In the genomic region with DNA sequence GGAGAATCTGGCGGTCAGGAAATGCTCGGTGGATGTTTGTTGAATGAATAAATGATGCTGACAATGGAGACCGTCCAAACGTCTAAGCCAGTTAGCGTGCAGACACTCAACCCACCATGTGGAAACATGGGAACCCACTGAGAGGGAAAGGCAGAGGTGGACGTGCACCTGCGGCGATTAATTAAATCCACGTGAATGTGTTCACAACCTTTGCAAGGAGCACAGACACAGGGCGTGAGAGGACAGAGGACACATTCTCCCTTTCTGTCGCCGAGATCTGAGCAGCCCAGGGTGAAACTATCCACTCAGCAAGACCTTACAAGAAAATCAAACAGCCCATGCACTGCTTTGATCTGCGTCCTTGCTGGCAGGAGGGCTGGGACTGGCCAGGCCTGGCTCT, we compare ENCODE assay signal across 1 cellular context.
TF ChIP-seq lines count a peak whose summit lies in the region.

No MANE protein-coding gene starts in this region.

TF ChIP-seq in WTC11, 78 proteins besides CTCF, POLR2A, EP300 and RAD21 (continued from another document):
- TF ChIP-seq, protein P1, sequence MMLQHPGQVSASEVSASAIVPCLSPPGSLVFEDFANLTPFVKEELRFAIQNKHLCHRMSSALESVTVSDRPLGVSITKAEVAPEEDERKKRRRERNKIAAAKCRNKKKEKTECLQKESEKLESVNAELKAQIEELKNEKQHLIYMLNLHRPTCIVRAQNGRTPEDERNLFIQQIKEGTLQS (CRISPR knock-in tag; conservative IDR thresholded peaks at IDR 0.05), result no peak
- TF ChIP-seq FOXK1 (CRISPR knock-in tag; IDR thresholded peaks at IDR 0.05), result no peak
- TF ChIP-seq, protein P2, sequence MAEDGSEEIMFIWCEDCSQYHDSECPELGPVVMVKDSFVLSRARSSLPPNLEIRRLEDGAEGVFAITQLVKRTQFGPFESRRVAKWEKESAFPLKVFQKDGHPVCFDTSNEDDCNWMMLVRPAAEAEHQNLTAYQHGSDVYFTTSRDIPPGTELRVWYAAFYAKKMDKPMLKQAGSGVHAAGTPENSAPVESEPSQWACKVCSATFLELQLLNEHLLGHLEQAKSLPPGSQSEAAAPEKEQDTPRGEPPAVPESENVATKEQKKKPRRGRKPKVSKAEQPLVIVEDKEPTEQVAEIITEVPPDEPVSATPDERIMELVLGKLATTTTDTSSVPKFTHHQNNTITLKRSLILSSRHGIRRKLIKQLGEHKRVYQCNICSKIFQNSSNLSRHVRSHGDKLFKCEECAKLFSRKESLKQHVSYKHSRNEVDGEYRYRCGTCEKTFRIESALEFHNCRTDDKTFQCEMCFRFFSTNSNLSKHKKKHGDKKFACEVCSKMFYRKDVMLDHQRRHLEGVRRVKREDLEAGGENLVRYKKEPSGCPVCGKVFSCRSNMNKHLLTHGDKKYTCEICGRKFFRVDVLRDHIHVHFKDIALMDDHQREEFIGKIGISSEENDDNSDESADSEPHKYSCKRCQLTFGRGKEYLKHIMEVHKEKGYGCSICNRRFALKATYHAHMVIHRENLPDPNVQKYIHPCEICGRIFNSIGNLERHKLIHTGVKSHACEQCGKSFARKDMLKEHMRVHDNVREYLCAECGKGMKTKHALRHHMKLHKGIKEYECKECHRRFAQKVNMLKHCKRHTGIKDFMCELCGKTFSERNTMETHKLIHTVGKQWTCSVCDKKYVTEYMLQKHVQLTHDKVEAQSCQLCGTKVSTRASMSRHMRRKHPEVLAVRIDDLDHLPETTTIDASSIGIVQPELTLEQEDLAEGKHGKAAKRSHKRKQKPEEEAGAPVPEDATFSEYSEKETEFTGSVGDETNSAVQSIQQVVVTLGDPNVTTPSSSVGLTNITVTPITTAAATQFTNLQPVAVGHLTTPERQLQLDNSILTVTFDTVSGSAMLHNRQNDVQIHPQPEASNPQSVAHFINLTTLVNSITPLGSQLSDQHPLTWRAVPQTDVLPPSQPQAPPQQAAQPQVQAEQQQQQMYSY (CRISPR knock-in tag; IDR thresholded peaks at IDR 0.05), result no peak
- TF ChIP-seq KAT7 (CRISPR knock-in tag; IDR thresholded peaks at IDR 0.05; ENCODE audit: borderline replicate concordance), result no peak
- no peak for TF ChIP-seq ZBTB21 (CRISPR knock-in tag; IDR thresholded peaks at IDR 0.05; ENCODE audit: borderline replicate concordance)
- no peak for TF ChIP-seq GTF2I (CRISPR knock-in tag; conservative IDR thresholded peaks at IDR 0.05)
- TF ChIP-seq MYBL2 (CRISPR knock-in tag; IDR thresholded peaks at IDR 0.05), result no peak
- TF ChIP-seq, protein P3, sequence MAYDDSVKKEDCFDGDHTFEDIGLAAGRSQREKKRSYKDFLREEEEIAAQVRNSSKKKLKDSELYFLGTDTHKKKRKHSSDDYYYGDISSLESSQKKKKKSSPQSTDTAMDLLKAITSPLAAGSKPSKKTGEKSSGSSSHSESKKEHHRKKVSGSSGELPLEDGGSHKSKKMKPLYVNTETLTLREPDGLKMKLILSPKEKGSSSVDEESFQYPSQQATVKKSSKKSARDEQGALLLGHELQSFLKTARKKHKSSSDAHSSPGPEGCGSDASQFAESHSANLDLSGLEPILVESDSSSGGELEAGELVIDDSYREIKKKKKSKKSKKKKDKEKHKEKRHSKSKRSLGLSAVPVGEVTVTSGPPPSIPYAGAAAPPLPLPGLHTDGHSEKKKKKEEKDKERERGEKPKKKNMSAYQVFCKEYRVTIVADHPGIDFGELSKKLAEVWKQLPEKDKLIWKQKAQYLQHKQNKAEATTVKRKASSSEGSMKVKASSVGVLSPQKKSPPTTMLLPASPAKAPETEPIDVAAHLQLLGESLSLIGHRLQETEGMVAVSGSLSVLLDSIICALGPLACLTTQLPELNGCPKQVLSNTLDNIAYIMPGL (CRISPR knock-in tag; IDR thresholded peaks at IDR 0.05), result no peak
- no peak for TF ChIP-seq JAZF1 (CRISPR knock-in tag; IDR thresholded peaks at IDR 0.05)
- no peak for TF ChIP-seq IRF2 (CRISPR knock-in tag; IDR thresholded peaks at IDR 0.05; ENCODE audit: borderline replicate concordance, low read depth)
- no peak for TF ChIP-seq ZNF219 (CRISPR knock-in tag; IDR thresholded peaks at IDR 0.05; ENCODE audit: borderline replicate concordance)
- no peak for TF ChIP-seq SMAD3 (CRISPR knock-in tag; IDR thresholded peaks at IDR 0.05; ENCODE audit: borderline replicate concordance)
- TF ChIP-seq, protein P4, sequence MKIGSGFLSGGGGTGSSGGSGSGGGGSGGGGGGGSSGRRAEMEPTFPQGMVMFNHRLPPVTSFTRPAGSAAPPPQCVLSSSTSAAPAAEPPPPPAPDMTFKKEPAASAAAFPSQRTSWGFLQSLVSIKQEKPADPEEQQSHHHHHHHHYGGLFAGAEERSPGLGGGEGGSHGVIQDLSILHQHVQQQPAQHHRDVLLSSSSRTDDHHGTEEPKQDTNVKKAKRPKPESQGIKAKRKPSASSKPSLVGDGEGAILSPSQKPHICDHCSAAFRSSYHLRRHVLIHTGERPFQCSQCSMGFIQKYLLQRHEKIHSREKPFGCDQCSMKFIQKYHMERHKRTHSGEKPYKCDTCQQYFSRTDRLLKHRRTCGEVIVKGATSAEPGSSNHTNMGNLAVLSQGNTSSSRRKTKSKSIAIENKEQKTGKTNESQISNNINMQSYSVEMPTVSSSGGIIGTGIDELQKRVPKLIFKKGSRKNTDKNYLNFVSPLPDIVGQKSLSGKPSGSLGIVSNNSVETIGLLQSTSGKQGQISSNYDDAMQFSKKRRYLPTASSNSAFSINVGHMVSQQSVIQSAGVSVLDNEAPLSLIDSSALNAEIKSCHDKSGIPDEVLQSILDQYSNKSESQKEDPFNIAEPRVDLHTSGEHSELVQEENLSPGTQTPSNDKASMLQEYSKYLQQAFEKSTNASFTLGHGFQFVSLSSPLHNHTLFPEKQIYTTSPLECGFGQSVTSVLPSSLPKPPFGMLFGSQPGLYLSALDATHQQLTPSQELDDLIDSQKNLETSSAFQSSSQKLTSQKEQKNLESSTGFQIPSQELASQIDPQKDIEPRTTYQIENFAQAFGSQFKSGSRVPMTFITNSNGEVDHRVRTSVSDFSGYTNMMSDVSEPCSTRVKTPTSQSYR (CRISPR knock-in tag; IDR thresholded peaks at IDR 0.05), result no peak
- TF ChIP-seq, protein P5, sequence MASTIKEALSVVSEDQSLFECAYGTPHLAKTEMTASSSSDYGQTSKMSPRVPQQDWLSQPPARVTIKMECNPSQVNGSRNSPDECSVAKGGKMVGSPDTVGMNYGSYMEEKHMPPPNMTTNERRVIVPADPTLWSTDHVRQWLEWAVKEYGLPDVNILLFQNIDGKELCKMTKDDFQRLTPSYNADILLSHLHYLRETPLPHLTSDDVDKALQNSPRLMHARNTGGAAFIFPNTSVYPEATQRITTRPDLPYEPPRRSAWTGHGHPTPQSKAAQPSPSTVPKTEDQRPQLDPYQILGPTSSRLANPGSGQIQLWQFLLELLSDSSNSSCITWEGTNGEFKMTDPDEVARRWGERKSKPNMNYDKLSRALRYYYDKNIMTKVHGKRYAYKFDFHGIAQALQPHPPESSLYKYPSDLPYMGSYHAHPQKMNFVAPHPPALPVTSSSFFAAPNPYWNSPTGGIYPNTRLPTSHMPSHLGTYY (CRISPR knock-in tag; IDR thresholded peaks at IDR 0.05), result no peak
